Comparison of ENCODE assay signal across 14 cellular contexts in the genomic region with DNA sequence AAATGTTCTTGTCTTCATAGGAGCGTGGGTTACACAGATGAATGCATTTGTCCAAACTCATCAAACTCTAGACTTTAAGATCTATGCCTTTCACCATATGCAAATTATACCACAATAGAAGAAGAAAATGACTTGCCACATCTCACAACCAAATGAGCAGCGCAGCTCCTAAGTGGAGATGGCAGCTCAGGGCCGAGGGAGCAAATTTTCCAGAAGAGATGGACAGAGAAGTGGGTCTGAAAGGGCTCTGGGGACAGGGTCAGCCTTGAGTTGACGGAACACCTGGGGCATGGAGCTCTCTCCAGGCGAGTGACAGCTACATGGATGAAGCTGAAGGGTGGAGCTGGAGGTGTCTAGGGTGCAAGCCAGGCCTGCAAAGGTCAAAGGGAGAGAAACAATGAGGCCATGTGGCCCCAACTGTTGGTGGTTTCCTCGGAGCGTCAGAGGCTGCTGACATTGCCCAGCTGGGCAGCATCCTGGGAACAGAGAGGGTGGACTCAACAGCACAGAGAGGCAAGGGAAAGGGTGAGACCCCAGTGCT.
DNase-seq lines count a peak whose midpoint lies in the region; ATAC-seq, FAIRE-seq and TF ChIP-seq lines count a peak whose summit lies in the region.
"Had no signal": no experiment of that assay in that cellular context is flagged by ENCODE, and none has a peak within 500 bp of the region (broad histone marks: within the 10 kb centered on the region; RNA-seq: fewer than 3 reads in every experiment).

No MANE protein-coding gene starts in this region.

- peaks cover 0 to 5% of the 10 kb centered on the region in 2 donors for H3K36me3 Mint-ChIP-seq in activated naive CD4-positive, alpha-beta T cell treated with anti-CD3 and anti-CD28 coated beads, Interleukin-2, amount 50 U/mL, for 72 hours

- H3K9me3 ChIP-seq in HepG2 (ENCODE audit: low read length) (no peaks in the 10 kb centered on the region), upper lobe of left lung (no peaks in the 10 kb centered on the region)
- H3K9me3 ChIP-seq: heart right ventricle had no signal

- H3K27ac ChIP-seq in HepG2 (ENCODE audit: extremely low read length, insufficient read depth, low read length) (no peak overlapping the region), upper lobe of left lung (no peak overlapping the region)
- H3K27ac ChIP-seq: heart right ventricle had no signal

- no peaks in the 10 kb centered on the region for H4K20me1 ChIP-seq in HepG2 (ENCODE audit: insufficient read depth, low read length)

- CTCF ChIA-PET in HepG2 (lab: Yijun Ruan, JAX; ENCODE audit: low intra/inter-chr PET ratio, low total read pairs) = no interaction called here

- TF ChIP-seq CTCF in HepG2 (CRISPR knock-in tag; IDR thresholded peaks at IDR 0.05) = no peak
- TF ChIP-seq CTCF in upper lobe of left lung (IDR thresholded peaks at IDR 0.05) = no peak

- no peak overlapping the region for H2AFZ ChIP-seq in HepG2 (ENCODE audit: low read length)

- DNase-seq in HepG2 (ENCODE audit: low spot score) (no peak), GM19240 (ENCODE audit: insufficient read length, low spot score) (no peak), GM03348 (ENCODE audit: low spot score) (no peak), upper lobe of left lung (no peak)
- no peak for DNase-seq in activated naive CD4-positive, alpha-beta T cell treated with anti-CD3 and anti-CD28 coated beads, Interleukin-2, amount 50 U/mL, for 72 hours (ENCODE audit: low spot score in 2 of 2)
- DNase-seq: effector memory CD4-positive, alpha-beta T cell; heart right ventricle; NCI-H1417 treated with DMSO at 0.1 percent for 48 hours; stimulated activated CD4-positive, alpha-beta T cell treated with anti-CD3 and anti-CD28 coated beads, Interleukin-4, amount 100 ng/mL, for 4 hours; T-helper 17 cell had no signal

- H3K4me2 ChIP-seq in HepG2 (ENCODE audit: low read depth, low read length) = no peak overlapping the region

- no peak for TF ChIP-seq RAD21 in HepG2 (CRISPR knock-in tag; IDR thresholded peaks at IDR 0.05)

- ATAC-seq in GM18867 (IDR thresholded peaks at IDR 0.05; ENCODE audit: unreplicated experiment) (peak; percentile 96), GM21529 (IDR thresholded peaks at IDR 0.05; ENCODE audit: unreplicated experiment) (peak; percentile 96), HG03103 (IDR thresholded peaks at IDR 0.05; ENCODE audit: low read depth, unreplicated experiment) (peak; percentile 89), HepG2 (no peak; the same call in 2 of the 3 replicates), upper lobe of left lung (ENCODE audit: low FRiP score in 2 of 2) (no peak)
- ATAC-seq in activated naive CD4-positive, alpha-beta T cell treated with anti-CD3 and anti-CD28 coated beads, Interleukin-2, amount 50 U/mL, for 72 hours = no peak
- ATAC-seq: heart right ventricle, T-helper 17 cell had no signal

- H3K27ac Mint-ChIP-seq in activated naive CD4-positive, alpha-beta T cell treated with anti-CD3 and anti-CD28 coated beads, Interleukin-2, amount 50 U/mL, for 72 hours = no peak overlapping the region
- H3K27ac Mint-ChIP-seq: T-helper 17 cell had no signal

- TF ChIP-seq EP300 in HepG2 (IDR thresholded peaks at IDR 0.05; ENCODE audit: low read depth in 2 of 2, low read length in 2 of 2) = no peak
- no peak for TF ChIP-seq EP300 in HepG2 (CRISPR knock-in tag; IDR thresholded peaks at IDR 0.05; ENCODE audit: borderline replicate concordance)
- TF ChIP-seq EP300 in upper lobe of left lung (IDR thresholded peaks at IDR 0.05) = no peak

- H3K79me2 ChIP-seq in HepG2 (ENCODE audit: insufficient read depth, low read length) = no peaks in the 10 kb centered on the region

- WGBS in HepG2 (ENCODE audit: low lambda C conversion rate) = 68% methylated on average over 7 of the region's 7 CpGs
- WGBS in upper lobe of left lung, 2 donors = 72 to 88% methylated on average over 7 of the region's 7 CpGs

- H3K4me1 ChIP-seq in HepG2 (ENCODE audit: insufficient read depth, low read length) = peaks cover 6% of the 10 kb centered on the region
- H3K4me1 ChIP-seq in upper lobe of left lung = no peaks in the 10 kb centered on the region

- no TSS peak for BruUV-seq in HepG2 (replicated peaks; lab: Mats Ljungman, UMichigan)

- intact Hi-C loops in HepG2 (cut with micrococcal nuclease; ENCODE audit: unreplicated experiment) = no loop called here

- no peaks in the 10 kb centered on the region for H3K9me3 Mint-ChIP-seq in activated naive CD4-positive, alpha-beta T cell treated with anti-CD3 and anti-CD28 coated beads, Interleukin-2, amount 50 U/mL, for 72 hours

- POLR2A ChIA-PET in HepG2 (lab: Yijun Ruan, JAX) = no interaction called here

- TF ChIP-seq POLR2A in HepG2 (IDR thresholded peaks at IDR 0.05; ENCODE audit: insufficient read depth in 1 of 2, low read depth in 2 of 2, low read length in 2 of 2) = no peak
- TF ChIP-seq POLR2A in upper lobe of left lung (IDR thresholded peaks at IDR 0.05) = no peak

- H3K36me3 ChIP-seq in HepG2 (replicated peaks in 1 of 2; ENCODE audit: control insufficient read depth in 1 of 2, insufficient read depth in 2 of 2, low read length in 2 of 2) (no peaks in the 10 kb centered on the region; a peak in 1 of 5 replicates), upper lobe of left lung (peaks cover 0 to 5% (median 0%) of the 10 kb centered on the region in 4 donors)

- no peak for FAIRE-seq in HepG2 (lab: Jason Lieb, UNC)
- FAIRE-seq: HTR-8/SVneo had no signal

- no peak overlapping the region for H3K4me3 ChIP-seq in HepG2 (replicated peaks in 1 of 3; ENCODE audit: insufficient read depth in 1 of 3, low read depth in 2 of 3, low read length in 3 of 3)
- H3K4me3 ChIP-seq in upper lobe of left lung = no peak overlapping the region
- H3K4me3 ChIP-seq: heart right ventricle had no signal

- no peak overlapping the region for H3K9ac ChIP-seq in HepG2 (ENCODE audit: insufficient read depth, low read depth, low read length)

- in situ Hi-C loops in HepG2 (cut with HindIII; ENCODE audit: extremely low pct_ligation_motif_present, low pct_unique_long_range_greater_than_20kb) = no loop called here

- peaks cover 0 to 2% of the 10 kb centered on the region in 2 experiments; a peak in 1 of 5 replicates for H3K27me3 ChIP-seq in HepG2 (ENCODE audit: control insufficient read depth in 1 of 2, insufficient read depth in 2 of 2, low read length in 2 of 2)
- no peaks in the 10 kb centered on the region for H3K27me3 ChIP-seq in upper lobe of left lung
- H3K27me3 ChIP-seq: heart right ventricle had no signal

TF ChIP-seq in HepG2, 621 proteins besides CTCF, POLR2A, EP300 and RAD21:
- peak; percentile 62; the same call in 1 of the 2 replicates for TF ChIP-seq ZNF768 (CRISPR knock-in tag; IDR thresholded peaks at IDR 0.05)
- TF ChIP-seq FOSL1 (CRISPR knock-in tag; IDR thresholded peaks at IDR 0.05; ENCODE audit: borderline replicate concordance) = no peak

Comparison
In these comparisons a context has a peak if more than half of its experiments do, and no peak if none do; other contexts are left out.
1. ATAC-seq: peak in GM18867 (single experiment), GM21529 (single experiment) and HG03103 (single experiment); none in HepG2 (single experiment), activated naive CD4-positive, alpha-beta T cell treated with anti-CD3 and anti-CD28 coated beads, Interleukin-2, amount 50 U/mL, for 72 hours (0 of 2) and upper lobe of left lung (0 of 2).